9 cellular contexts compared by ENCODE assay signal in genomic region chr7:44977304-44977858, GRCh38. TPM values are rescaled to one million over a fixed set of nuclear protein-coding genes. Genes with fewer than 3 reads are reported as not detected.
DNase-seq lines count a peak whose midpoint lies in the region; ATAC-seq, FAIRE-seq and TF ChIP-seq lines count a peak whose summit lies in the region.
"Had no signal": no experiment of that assay in that cellular context is flagged by ENCODE, and none has a peak within 500 bp of the region (broad histone marks: within the 10 kb centered on the region; RNA-seq: fewer than 3 reads in every experiment).

No MANE protein-coding gene starts in this region.

- no peaks in the 10 kb centered on the region for H3K27me3 Mint-ChIP-seq in activated naive CD8-positive, alpha-beta T cell
- no peaks in the 10 kb centered on the region for H3K27me3 Mint-ChIP-seq in mesothelial cell of epicardium (ENCODE audit: low read depth)

- no peak for TF ChIP-seq CTCF in mesothelial cell of epicardium (IDR thresholded peaks at IDR 0.05; ENCODE audit: unreplicated experiment)

- peak overlapping the region; percentile 92 for H3K4me3 Mint-ChIP-seq in activated naive CD8-positive, alpha-beta T cell
- H3K4me3 Mint-ChIP-seq in mesothelial cell of epicardium = no peak overlapping the region

- H3K27ac Mint-ChIP-seq in activated naive CD8-positive, alpha-beta T cell = peak overlapping the region; percentile 99
- no peak overlapping the region for H3K27ac Mint-ChIP-seq in mesothelial cell of epicardium

- H3K4me1 Mint-ChIP-seq in activated naive CD8-positive, alpha-beta T cell (ENCODE audit: low read depth) = peaks cover 71% of the 10 kb centered on the region
- H3K4me1 Mint-ChIP-seq in mesothelial cell of epicardium = no peaks in the 10 kb centered on the region

- H3K9me3 Mint-ChIP-seq in activated naive CD8-positive, alpha-beta T cell (ENCODE audit: low read depth) = no peaks in the 10 kb centered on the region
- no peaks in the 10 kb centered on the region for H3K9me3 Mint-ChIP-seq in mesothelial cell of epicardium

- H3K36me3 Mint-ChIP-seq in activated naive CD8-positive, alpha-beta T cell = no peaks in the 10 kb centered on the region
- peaks cover 10% of the 10 kb centered on the region for H3K36me3 Mint-ChIP-seq in mesothelial cell of epicardium

- no peak for ATAC-seq in GM18519 (IDR thresholded peaks at IDR 0.05; ENCODE audit: low FRiP score, unreplicated experiment)

- peak; percentile 74 for FAIRE-seq in GM12891 (lab: Jason Lieb, UNC)

- TF ChIP-seq POLR2A in GM12891 (IDR thresholded peaks at IDR 0.05; ENCODE audit: low read depth, low read length) = peak; percentile 53; the same call in 1 of the 2 replicates

- DNase-seq in GM12891 (ENCODE audit: insufficient read length, low spot score) (no peak), T-helper 9 cell (peak; percentile 61), mesothelial cell of epicardium (ENCODE audit: low spot score in 2 of 2, unreplicated experiment in 2 of 2) (no peak), NCI-H2081 (lab: John Stamatoyannopoulos, UW) (no peak), mucosa of gallbladder (ENCODE audit: low spot score) (no peak)
- DNase-seq in stimulated activated CD4-positive, alpha-beta T cell treated with anti-CD3 and anti-CD28 coated beads, TNF-alpha, amount 100 ng/mL, for 48 hours (ENCODE audit: low read depth in 3 of 3) = peak; percentile 61 to 81 (median 74)
- DNase-seq: heart right ventricle had no signal

TF ChIP-seq in GM12891, 5 proteins besides CTCF, POLR2A, EP300 and RAD21:
- TF ChIP-seq POLR2AphosphoS5 (IDR thresholded peaks at IDR 0.05; ENCODE audit: low read depth, low read length) (peak; percentile 73), POU2F2 (IDR thresholded peaks at IDR 0.05; ENCODE audit: low read depth, low read length) (no peak)

RNA-seq across cellular contexts. Expression of gene MYO1G, which starts 1.4 kb away (rescaled TPM):
- polyA plus RNA-seq in GM12891 (2012; ENCODE audit: low read depth, missing spikeins) = 203 TPM
- 0.65 to 0.69 TPM (median 0.66 TPM) in 3 replicates for total RNA-seq in mesothelial cell of epicardium
- total RNA-seq in mucosa of gallbladder = 6.0 TPM

RNA-seq across cellular contexts. Expression of gene CCM2, which starts 22.6 kb away (rescaled TPM):
- polyA plus RNA-seq in GM12891 (2012; ENCODE audit: low read depth, missing spikeins) = 64.9 TPM
- total RNA-seq in mesothelial cell of epicardium (32.3 to 35.1 TPM (median 34.1 TPM) in 3 replicates), mucosa of gallbladder (36.4 TPM)

Comparison
In these comparisons a context has a peak if more than half of its experiments do, and no peak if none do; other contexts are left out.
1. DNase-seq: peak in T-helper 9 cell (single experiment) and stimulated activated CD4-positive, alpha-beta T cell treated with anti-CD3 and anti-CD28 coated beads, TNF-alpha, amount 100 ng/mL, for 48 hours (3 of 3); none in GM12891 (single experiment), mesothelial cell of epicardium (0 of 2), NCI-H2081 (0 of 2) and mucosa of gallbladder (single experiment).